8 cellular contexts compared by ENCODE assay signal in the genomic region with DNA sequence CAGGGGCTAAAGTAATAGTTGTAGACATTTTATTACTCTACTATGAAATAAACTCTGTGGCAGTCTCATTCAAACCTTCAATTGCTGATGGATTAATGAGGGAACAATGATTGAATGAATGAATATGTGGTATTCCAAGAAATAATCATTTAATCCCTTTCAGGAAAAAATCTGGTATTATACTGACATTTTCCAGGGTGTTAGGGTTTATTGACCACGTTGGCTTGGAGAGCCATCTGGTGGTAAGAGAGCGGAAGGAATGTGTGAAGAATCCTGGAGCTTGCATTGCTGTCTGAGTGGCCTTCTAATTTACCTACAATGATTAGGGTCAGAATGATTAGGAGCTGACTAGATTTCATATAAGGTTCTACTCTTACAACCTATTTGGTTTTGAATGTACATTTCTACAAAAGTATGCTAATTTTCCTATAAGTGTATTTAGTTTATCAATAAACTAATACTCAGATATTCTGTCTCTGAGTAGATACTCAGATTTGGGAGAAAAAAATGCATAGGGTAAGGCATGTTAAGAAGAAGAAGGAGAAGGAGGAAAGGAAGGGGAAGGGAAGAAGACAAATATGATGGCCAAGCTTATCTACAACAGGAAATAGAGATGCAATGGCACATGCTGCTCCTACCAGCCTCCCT.
DNase-seq lines count a peak whose midpoint lies in the region; ATAC-seq and TF ChIP-seq lines count a peak whose summit lies in the region.

No MANE protein-coding gene starts in this region.

- DNase-seq in left ventricle myocardium inferior (no peak), left ventricle myocardium superior (no peak), Panc1 (ENCODE audit: low read depth, low spot score) (no peak), foreskin keratinocyte (peak in 1 of 2 donors; percentile 43), germinal center (ENCODE audit: low spot score) (no peak)
- DNase-seq in stimulated activated CD4-positive, alpha-beta T cell treated with anti-CD3 and anti-CD28 coated beads, Interleukin-1b, Interleukin-23, amount 100 ng/mL, for 48 hours: no peak
- no peak for DNase-seq in T-helper 2 cell treated with Interferon-gamma antibody and Interleukin-4, amounts not matched to agents 5 μg/mL and 100 μg/mL, for 36 hours (ENCODE audit: low spot score)

- H3K9me3 ChIP-seq in left ventricle myocardium inferior (replicated peaks) (no peaks in the 10 kb centered on the region), Panc1 (ENCODE audit: control insufficient read depth, insufficient read depth, low read depth, low read length) (no peaks in the 10 kb centered on the region)

- H3K9me3 Mint-ChIP-seq in T-helper 2 cell treated with Interferon-gamma antibody and Interleukin-4, amounts not matched to agents 5 μg/mL and 100 μg/mL, for 36 hours: no peaks in the 10 kb centered on the region

- no peak overlapping the region for H3K4me3 Mint-ChIP-seq in T-helper 2 cell treated with Interferon-gamma antibody and Interleukin-4, amounts not matched to agents 5 μg/mL and 100 μg/mL, for 36 hours

- BruUV-seq in Panc1 (replicated peaks; lab: Mats Ljungman, UMichigan): no TSS peak

- H3K27me3 ChIP-seq in left ventricle myocardium inferior (ENCODE audit: low read depth): no peaks in the 10 kb centered on the region
- H3K27me3 ChIP-seq in Panc1 (ENCODE audit: control insufficient read depth, insufficient read depth, low read length): no peaks in the 10 kb centered on the region
- no peaks in the 10 kb centered on the region for H3K27me3 ChIP-seq in foreskin keratinocyte

- in situ Hi-C loops in Panc1 (cut with HindIII; ENCODE audit: low pct_unique_long_range_greater_than_20kb, low sequenced_read_pairs): no loop called here

- H3K4me1 ChIP-seq in left ventricle myocardium inferior (peaks cover 5% of the 10 kb centered on the region), Panc1 (ENCODE audit: control insufficient read depth, insufficient read depth, low read length) (no peaks in the 10 kb centered on the region), foreskin keratinocyte (peaks cover 12% of the 10 kb centered on the region)

- TF ChIP-seq CTCF in left ventricle myocardium inferior (IDR thresholded peaks at IDR 0.05; ENCODE audit: borderline replicate concordance) (peak; percentile 32), Panc1 (IDR thresholded peaks at IDR 0.05) (peak; percentile 70; the same call in 1 of the 2 replicates), foreskin keratinocyte (conservative IDR thresholded peaks at IDR 0.05) (peak; percentile 79)

- no peak overlapping the region for H3K4me3 ChIP-seq in left ventricle myocardium inferior
- H3K4me3 ChIP-seq in Panc1 (ENCODE audit: low read depth in 2 of 2, low read length in 2 of 2): no peak overlapping the region

- no peaks in the 10 kb centered on the region for H3K27me3 Mint-ChIP-seq in T-helper 2 cell treated with Interferon-gamma antibody and Interleukin-4, amounts not matched to agents 5 μg/mL and 100 μg/mL, for 36 hours (ENCODE audit: low read depth)

- H3K36me3 ChIP-seq in left ventricle myocardium inferior: no peaks in the 10 kb centered on the region
- no peaks in the 10 kb centered on the region for H3K36me3 ChIP-seq in Panc1 (ENCODE audit: control insufficient read depth, insufficient read depth, low read length)

- no peak overlapping the region for H3K27ac Mint-ChIP-seq in T-helper 2 cell treated with Interferon-gamma antibody and Interleukin-4, amounts not matched to agents 5 μg/mL and 100 μg/mL, for 36 hours

- intact Hi-C loops in left ventricle myocardium inferior (cut with micrococcal nuclease) (no loop called here), left ventricle myocardium superior (cut with micrococcal nuclease) (no loop called here), Panc1 (cut with micrococcal nuclease; ENCODE audit: unreplicated experiment) (no loop called here)

- POLR2A ChIA-PET in Panc1 (lab: Charles Lee): no interaction called here

- no peaks in the 10 kb centered on the region for H3K36me3 Mint-ChIP-seq in T-helper 2 cell treated with Interferon-gamma antibody and Interleukin-4, amounts not matched to agents 5 μg/mL and 100 μg/mL, for 36 hours (ENCODE audit: low read depth)

- no peaks in the 10 kb centered on the region for H3K4me1 Mint-ChIP-seq in T-helper 2 cell treated with Interferon-gamma antibody and Interleukin-4, amounts not matched to agents 5 μg/mL and 100 μg/mL, for 36 hours (ENCODE audit: low read depth)

- ATAC-seq in left ventricle myocardium superior (no peak), Panc1 (0 out of 2 replicates have a peak, but pooled peaks have one; percentile 65), foreskin keratinocyte (peak; percentile 68), HG02798 (IDR thresholded peaks at IDR 0.05; ENCODE audit: poor library complexity, unreplicated experiment) (no peak)

- CTCF ChIA-PET in Panc1 (lab: Charles Lee): interaction anchor here (0.6 kb wide), 1 partner anchor 1139 kb away, joined by 3 read pairs; no protein-coding TSS in a partner anchor

- H3K27ac ChIP-seq in left ventricle myocardium inferior (replicated peaks) (no peak overlapping the region), Panc1 (ENCODE audit: low read length) (no peak overlapping the region), foreskin keratinocyte (no peak overlapping the region)

Comparison
In these comparisons a context has a peak if more than half of its experiments do, and no peak if none do; other contexts are left out.
1. ATAC-seq: peak in Panc1 (single experiment) and foreskin keratinocyte (single experiment); none in left ventricle myocardium superior (single experiment) and HG02798 (single experiment).
2. Peak in every context shown above with its lines, with median percentiles within 50 percentile points of each other: CTCF ChIP-seq.